8 cellular contexts compared by ENCODE assay signal in genomic region chrX:131831185-131831520, GRCh38.
DNase-seq lines count a peak whose midpoint lies in the region; FAIRE-seq and TF ChIP-seq lines count a peak whose summit lies in the region.

No MANE protein-coding gene starts in this region.

- no peaks in the 10 kb centered on the region for H3K9me3 ChIP-seq in NT2/D1 (ENCODE audit: insufficient read depth, low read length)
- H3K9me3 ChIP-seq in endothelial cell of umbilical vein (replicated peaks; ENCODE audit: control insufficient read depth, insufficient read depth, low read length) = no peaks in the 10 kb centered on the region

- FAIRE-seq in GM12891 (lab: Jason Lieb, UNC) (no peak), endothelial cell of umbilical vein (lab: Jason Lieb, UNC) (no peak)

- H3K9ac ChIP-seq in NT2/D1 (ENCODE audit: insufficient read length, low read depth) = peak overlapping the region; percentile 63
- H3K9ac ChIP-seq in endothelial cell of umbilical vein (replicated peaks; ENCODE audit: extremely low read depth, insufficient read depth, low read length) = peak overlapping the region; percentile 71

- DNase-seq in GM12891 (ENCODE audit: insufficient read length, low spot score) (no peak), NT2/D1 (ENCODE audit: low read depth, low spot score) (no peak), endothelial cell of umbilical vein (ENCODE audit: low read depth, low spot score) (no peak), pons (ENCODE audit: low spot score) (peak; percentile 31), mucosa of gallbladder (ENCODE audit: low spot score) (no peak), middle frontal gyrus (ENCODE audit: extremely low spot score, low spot score) (no peak), NCI-H1436 treated with DMSO at 0.1 percent for 48 hours (lab: John Stamatoyannopoulos, UW) (no peak)
- DNase-seq in activated CD4-positive, CD25-positive, alpha-beta regulatory T cell treated with anti-CD3 and anti-CD28 coated beads, Interleukin-2, amount 50 U/mL, for 72 hours = no peak

- no peaks in the 10 kb centered on the region for H4K20me1 ChIP-seq in endothelial cell of umbilical vein (replicated peaks; ENCODE audit: control insufficient read depth, extremely low read depth, insufficient read depth, low read length)

- H3K4me3 ChIP-seq in NT2/D1 (ENCODE audit: insufficient read length, low read depth) (peak overlapping the region; percentile 29), endothelial cell of umbilical vein (replicated peaks in 1 of 3; ENCODE audit: insufficient read depth in 1 of 3, low read depth in 1 of 3, low read length in 3 of 3) (peak overlapping the region in 1 of 3 experiments; percentile 10)

- intact Hi-C loops in endothelial cell of umbilical vein (cut with micrococcal nuclease) = loop anchor here (5.0 to 10.0 kb wide), 2 partner anchors 654 to 781 kb away; partner anchors contain the start of gene MBNL3

- H3K36me3 ChIP-seq in NT2/D1 (ENCODE audit: insufficient read depth, insufficient read length, low read length) = peaks cover 16% of the 10 kb centered on the region
- no peaks in the 10 kb centered on the region for H3K36me3 ChIP-seq in endothelial cell of umbilical vein (ENCODE audit: control insufficient read depth in 2 of 2, extremely low read depth in 1 of 2, insufficient read depth in 2 of 2, low read length in 2 of 2)

- H2AFZ ChIP-seq in endothelial cell of umbilical vein (ENCODE audit: low read depth, low read length) = peak overlapping the region; percentile 98

- no peak for TF ChIP-seq CTCF in endothelial cell of umbilical vein (IDR thresholded peaks at IDR 0.05; ENCODE audit: extremely low read depth in 1 of 2, insufficient read depth in 1 of 2, low read depth in 1 of 2, low read length in 2 of 2)

- H3K4me2 ChIP-seq in endothelial cell of umbilical vein (ENCODE audit: insufficient read depth, low read length) = peak overlapping the region; percentile 69

- POLR2A ChIA-PET in endothelial cell of umbilical vein (lab: Charles Lee) = no interaction called here

- H3K79me2 ChIP-seq in endothelial cell of umbilical vein (ENCODE audit: control insufficient read depth, insufficient read depth, low read length) = no peaks in the 10 kb centered on the region

- TF ChIP-seq POLR2A in GM12891 (IDR thresholded peaks at IDR 0.05; ENCODE audit: low read depth, low read length) (no peak), endothelial cell of umbilical vein (IDR thresholded peaks at IDR 0.05; ENCODE audit: low read depth, low read length) (no peak)

- peak overlapping the region; percentile 83 for H3K27ac ChIP-seq in endothelial cell of umbilical vein (ENCODE audit: insufficient read depth, low read depth, low read length)

- H3K27me3 ChIP-seq in NT2/D1 (ENCODE audit: insufficient read depth, insufficient read length) (no peaks in the 10 kb centered on the region), endothelial cell of umbilical vein (ENCODE audit: control insufficient read depth in 2 of 2, insufficient read depth in 2 of 2, low read length in 2 of 2) (no peaks in the 10 kb centered on the region)

- H3K4me1 ChIP-seq in NT2/D1 (ENCODE audit: insufficient read depth, insufficient read length) (no peaks in the 10 kb centered on the region), endothelial cell of umbilical vein (ENCODE audit: control insufficient read depth, extremely low read depth, insufficient read depth, low read length) (peaks cover 13% of the 10 kb centered on the region)

- dilution Hi-C loops in endothelial cell of umbilical vein (cut with MboI; ENCODE audit: extremely low pct_ligation_motif_present, low sequenced_read_pairs) = no loop called here

- CTCF ChIA-PET in endothelial cell of umbilical vein (lab: Charles Lee) = interaction anchor here (1.0 kb wide), 1 partner anchor 23 kb away, joined by 3 read pairs; no protein-coding TSS in a partner anchor

- H3K9me1 ChIP-seq in endothelial cell of umbilical vein (replicated peaks; ENCODE audit: control insufficient read depth, extremely low read depth, insufficient read depth, low read length) = no peaks in the 10 kb centered on the region

- BruUV-seq in endothelial cell of umbilical vein (replicated peaks; lab: Mats Ljungman, UMichigan) = no TSS peak

TF ChIP-seq in GM12891, 5 proteins besides CTCF, POLR2A, EP300 and RAD21:
- TF ChIP-seq SPI1 (IDR thresholded peaks at IDR 0.05; ENCODE audit: low read depth, low read length) (peak; percentile 37; the same call in 1 of the 2 replicates), POU2F2 (IDR thresholded peaks at IDR 0.05; ENCODE audit: low read depth, low read length) (no peak), TAF1 (IDR thresholded peaks at IDR 0.05; ENCODE audit: low read depth, low read length) (no peak)

TF ChIP-seq in endothelial cell of umbilical vein, 7 proteins besides CTCF, POLR2A, EP300 and RAD21:
- no peak for TF ChIP-seq GATA2 (IDR thresholded peaks at IDR 0.05; ENCODE audit: insufficient read depth, insufficient read length, low read depth, low read length)
- TF ChIP-seq MAX (IDR thresholded peaks at IDR 0.05; ENCODE audit: insufficient read depth, insufficient read length) = no peak
- no peak for TF ChIP-seq MYC (IDR thresholded peaks at IDR 0.05; ENCODE audit: low read depth, low read length)
- no peak for TF ChIP-seq JUN (IDR thresholded peaks at IDR 0.05; ENCODE audit: borderline replicate concordance, insufficient read depth, insufficient read length, low read depth)
- TF ChIP-seq FOS (IDR thresholded peaks at IDR 0.05; ENCODE audit: borderline replicate concordance, insufficient read depth, low read length) = no peak
